18 cellular contexts compared by ENCODE assay signal in the genomic region with DNA sequence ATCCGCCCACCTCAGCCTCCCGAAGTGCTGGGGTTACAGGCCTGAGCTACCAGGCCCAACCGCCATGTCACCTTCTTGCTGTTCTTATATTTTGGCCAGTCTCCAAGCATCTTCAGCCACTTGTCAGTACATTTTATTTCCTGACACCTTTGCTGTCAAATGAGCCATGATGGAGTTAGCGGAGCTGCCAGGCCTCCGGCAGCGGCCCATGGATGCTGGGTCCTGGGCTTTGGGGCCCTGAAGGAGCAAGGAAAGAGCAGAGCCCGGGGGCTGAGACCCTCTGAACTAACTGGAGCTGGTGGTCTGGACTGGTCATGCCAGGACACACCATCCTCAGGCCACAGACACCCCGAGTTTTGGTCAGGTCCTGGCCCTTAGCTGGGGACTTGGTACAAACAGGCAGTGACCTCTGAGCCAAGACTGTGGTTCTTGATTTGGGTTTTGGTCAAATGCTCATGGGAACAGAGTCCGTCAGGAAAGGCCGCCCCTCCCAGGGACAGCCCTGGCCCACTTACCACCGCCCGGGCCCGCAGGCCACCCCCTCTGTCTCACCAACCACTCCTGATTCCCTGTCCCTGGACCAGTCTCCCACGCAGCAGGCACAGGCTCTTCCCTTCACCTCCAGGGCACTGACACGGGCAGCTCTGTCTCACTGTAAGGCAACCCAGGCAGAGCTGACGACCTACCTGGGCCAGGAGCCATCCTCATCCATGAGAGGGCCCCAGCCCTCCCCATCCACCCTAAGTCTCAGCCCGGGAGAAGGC. TPM values are rescaled to one million over a fixed set of nuclear protein-coding genes. Genes with fewer than 3 reads are reported as not detected.
DNase-seq lines count a peak whose midpoint lies in the region; ATAC-seq and TF ChIP-seq lines count a peak whose summit lies in the region.
"Had no signal": no experiment of that assay in that cellular context is flagged by ENCODE, and none has a peak within 500 bp of the region (broad histone marks: within the 10 kb centered on the region; RNA-seq: fewer than 3 reads in every experiment).

No MANE protein-coding gene starts in this region.

- peaks cover 0 to 4% (median 3%) of the 10 kb centered on the region in 3 donors for H3K27me3 Mint-ChIP-seq in CD14-positive monocyte (ENCODE audit: low read depth in 3 of 3)
- peaks cover 3% of the 10 kb centered on the region for H3K27me3 Mint-ChIP-seq in dendritic cell treated with granulocyte-macrophage colony-stimulating factor and Interleukin-4, amounts not matched to agents 40 ng/mL and 50 ng/mL, for 4 days
- no peaks in the 10 kb centered on the region for H3K27me3 Mint-ChIP-seq in activated CD8-positive, alpha-beta T cell treated with anti-CD3 and anti-CD28 coated beads, Interleukin-2, amount 10 ng/mL, durations not matched to agents 7 days and 5 days (ENCODE audit: low read depth)
- H3K27me3 Mint-ChIP-seq in osteocyte (ENCODE audit: unreplicated experiment) = peaks cover under 1% of the 10 kb centered on the region

- H3K18ac ChIP-seq in trophoblast cell (ENCODE audit: low read length) = no peak overlapping the region

- H2AFZ ChIP-seq in trophoblast cell (ENCODE audit: insufficient read depth, low read length, poor library complexity) (no peak overlapping the region), hepatocyte (no peak overlapping the region)
- H2AFZ ChIP-seq: PC-9 had no signal

- H4K8ac ChIP-seq in trophoblast cell (ENCODE audit: low read depth, low read length) = no peak overlapping the region

- H3K36me3 Mint-ChIP-seq in CD14-positive monocyte (no peaks in the 10 kb centered on the region), osteocyte (ENCODE audit: unreplicated experiment) (no peaks in the 10 kb centered on the region)
- no peaks in the 10 kb centered on the region for H3K36me3 Mint-ChIP-seq in dendritic cell treated with granulocyte-macrophage colony-stimulating factor and Interleukin-4, amounts not matched to agents 40 ng/mL and 50 ng/mL, for 4 days (ENCODE audit: low read depth)
- no peaks in the 10 kb centered on the region for H3K36me3 Mint-ChIP-seq in activated CD8-positive, alpha-beta T cell treated with anti-CD3 and anti-CD28 coated beads, Interleukin-2, amount 10 ng/mL, durations not matched to agents 7 days and 5 days (ENCODE audit: low read depth)

- peak overlapping the region; percentile 5 for H2AK5ac ChIP-seq in trophoblast cell (ENCODE audit: low read length)

- no peaks in the 10 kb centered on the region for H3K9me3 Mint-ChIP-seq in CD14-positive monocyte
- H3K9me3 Mint-ChIP-seq in dendritic cell treated with granulocyte-macrophage colony-stimulating factor and Interleukin-4, amounts not matched to agents 40 ng/mL and 50 ng/mL, for 4 days = no peaks in the 10 kb centered on the region
- H3K9me3 Mint-ChIP-seq in activated CD8-positive, alpha-beta T cell treated with anti-CD3 and anti-CD28 coated beads, Interleukin-2, amount 10 ng/mL, durations not matched to agents 7 days and 5 days (ENCODE audit: insufficient read depth) = no peaks in the 10 kb centered on the region
- H3K9me3 Mint-ChIP-seq in osteocyte (ENCODE audit: unreplicated experiment) = no peaks in the 10 kb centered on the region

- H4K91ac ChIP-seq in trophoblast cell (ENCODE audit: low read depth, low read length) = peak overlapping the region; percentile 49

- H3K23ac ChIP-seq in trophoblast cell (ENCODE audit: low read length) = no peak overlapping the region

- intact Hi-C loops in CD14-positive monocyte (cut with micrococcal nuclease) = no loop called here
- intact Hi-C loops in dendritic cell treated with granulocyte-macrophage colony-stimulating factor and Interleukin-4, amounts not matched to agents 40 ng/mL and 50 ng/mL, for 4 days (cut with micrococcal nuclease) = no loop called here

- CTCF ChIA-PET in activated CD8-positive, alpha-beta T cell treated with anti-CD3 and anti-CD28 coated beads, Interleukin-2, amount 10 ng/mL, durations not matched to agents 7 days and 5 days (lab: Charles Lee) = no interaction called here

- POLR2A ChIA-PET in activated CD8-positive, alpha-beta T cell treated with anti-CD3 and anti-CD28 coated beads, Interleukin-2, amount 10 ng/mL, durations not matched to agents 7 days and 5 days (lab: Charles Lee) = no interaction called here

- no peaks in the 10 kb centered on the region for H4K20me1 ChIP-seq in hepatocyte (ENCODE audit: insufficient read depth, poor library complexity, severe bottlenecking)

- no peaks in the 10 kb centered on the region for H3K79me2 ChIP-seq in trophoblast cell (ENCODE audit: control insufficient read depth, insufficient read depth, low read length, poor library complexity)
- H3K79me2 ChIP-seq in hepatocyte = no peaks in the 10 kb centered on the region

- no peak overlapping the region for H4K12ac ChIP-seq in trophoblast cell (ENCODE audit: low read depth, low read length)

- peak overlapping the region; percentile 5 for H2BK5ac ChIP-seq in trophoblast cell (ENCODE audit: low read depth, low read length, poor library complexity)

- H3K36me3 ChIP-seq in trophoblast cell (ENCODE audit: control insufficient read depth in 1 of 2, insufficient read depth in 2 of 2, low read length in 2 of 2) = no peaks in the 10 kb centered on the region
- H3K36me3 ChIP-seq in hepatocyte (replicated peaks; ENCODE audit: insufficient read depth, low read depth) = no peaks in the 10 kb centered on the region

- H3K14ac ChIP-seq in trophoblast cell (ENCODE audit: low read length) = no peak overlapping the region

- no peak overlapping the region for H3K4me2 ChIP-seq in trophoblast cell (ENCODE audit: low read length)
- H3K4me2 ChIP-seq in hepatocyte = no peak overlapping the region
- H3K4me2 ChIP-seq: PC-9 had no signal

- no CpG with 5 or more reads among the region's 17 CpGs for WGBS in trophoblast cell (ENCODE audit: extremely low coverage, insufficient coverage, insufficient read length)
- WGBS in hepatocyte (ENCODE audit: low lambda C conversion rate, missing lambda C conversion rate) = 93% methylated on average over 17 of the region's 17 CpGs

- H3K4me3 ChIP-seq in trophoblast cell (ENCODE audit: low read depth, low read length) (no peak overlapping the region), hepatocyte (no peak overlapping the region)
- H3K4me3 ChIP-seq: PC-9 had no signal

- H3K4me3 Mint-ChIP-seq in CD14-positive monocyte (no peak overlapping the region), osteocyte (ENCODE audit: unreplicated experiment) (no peak overlapping the region)
- H3K4me3 Mint-ChIP-seq in dendritic cell treated with granulocyte-macrophage colony-stimulating factor and Interleukin-4, amounts not matched to agents 40 ng/mL and 50 ng/mL, for 4 days = no peak overlapping the region
- H3K4me3 Mint-ChIP-seq in activated CD8-positive, alpha-beta T cell treated with anti-CD3 and anti-CD28 coated beads, Interleukin-2, amount 10 ng/mL, durations not matched to agents 7 days and 5 days = no peak overlapping the region

- peaks cover 2% of the 10 kb centered on the region for H3K4me1 Mint-ChIP-seq in CD14-positive monocyte
- peaks cover 15% of the 10 kb centered on the region for H3K4me1 Mint-ChIP-seq in dendritic cell treated with granulocyte-macrophage colony-stimulating factor and Interleukin-4, amounts not matched to agents 40 ng/mL and 50 ng/mL, for 4 days (ENCODE audit: low read depth)
- H3K4me1 Mint-ChIP-seq in activated CD8-positive, alpha-beta T cell treated with anti-CD3 and anti-CD28 coated beads, Interleukin-2, amount 10 ng/mL, durations not matched to agents 7 days and 5 days (ENCODE audit: low read depth) = no peaks in the 10 kb centered on the region
- no peaks in the 10 kb centered on the region for H3K4me1 Mint-ChIP-seq in osteocyte (ENCODE audit: unreplicated experiment)

- H3K79me1 ChIP-seq in trophoblast cell (ENCODE audit: low read length) = peaks cover 2% of the 10 kb centered on the region

- no peaks in the 10 kb centered on the region for H3K9me2 ChIP-seq in hepatocyte (replicated peaks; ENCODE audit: insufficient read depth)

- TF ChIP-seq CTCF in CD14-positive monocyte (IDR thresholded peaks at IDR 0.05) = no peak
- no peak for TF ChIP-seq CTCF in hepatocyte (IDR thresholded peaks at IDR 0.05; ENCODE audit: poor library complexity)
- TF ChIP-seq CTCF in osteocyte (IDR thresholded peaks at IDR 0.05) = no peak

- H3K27ac Mint-ChIP-seq in CD14-positive monocyte (no peak overlapping the region), osteocyte (ENCODE audit: unreplicated experiment) (no peak overlapping the region)
- peak overlapping the region; percentile 50 for H3K27ac Mint-ChIP-seq in dendritic cell treated with granulocyte-macrophage colony-stimulating factor and Interleukin-4, amounts not matched to agents 40 ng/mL and 50 ng/mL, for 4 days
- H3K27ac Mint-ChIP-seq in activated CD8-positive, alpha-beta T cell treated with anti-CD3 and anti-CD28 coated beads, Interleukin-2, amount 10 ng/mL, durations not matched to agents 7 days and 5 days = no peak overlapping the region

- no peak overlapping the region for H3K27ac ChIP-seq in trophoblast cell (ENCODE audit: low read depth, low read length)
- no peak overlapping the region for H3K27ac ChIP-seq in hepatocyte
- H3K27ac ChIP-seq: C4-2B, PC-9 had no signal

- no peak overlapping the region for H3K9ac ChIP-seq in trophoblast cell (ENCODE audit: low read length)

- H3K4ac ChIP-seq in trophoblast cell (ENCODE audit: low read depth, low read length) = no peak overlapping the region

- DNase-seq in NCI-H2171 treated with DMSO at 0.1 percent for 48 hours (lab: John Stamatoyannopoulos, UW) = peak; percentile 32
- DNase-seq in NCI-H2171 (lab: John Stamatoyannopoulos, UW) = no peak
- DNase-seq in CD14-positive monocyte (ENCODE audit: low spot score) = peak; percentile 37
- no peak for DNase-seq in trophoblast cell
- no peak for DNase-seq in activated CD8-positive, alpha-beta T cell treated with anti-CD3 and anti-CD28 coated beads, Interleukin-2, amount 10 ng/mL, durations not matched to agents 7 days and 5 days
- no peak for DNase-seq in hepatocyte (ENCODE audit: low spot score)
- DNase-seq in osteocyte (ENCODE audit: extremely low spot score, unreplicated experiment) = no peak
- DNase-seq: 8988T, HCEC 1CT, NCI-H1436, NCI-H2081, NCI-H226, PC-9 had no signal

- H3K4me1 ChIP-seq in trophoblast cell (ENCODE audit: control insufficient read depth in 1 of 2, insufficient read depth in 2 of 2, low read length in 2 of 2) = peaks cover 3 to 9% of the 10 kb centered on the region in 2 experiments
- H3K4me1 ChIP-seq in hepatocyte (ENCODE audit: insufficient read depth) = no peaks in the 10 kb centered on the region
- H3K4me1 ChIP-seq: Caco-2 had no signal

- peak overlapping the region; percentile 21 for H2BK120ac ChIP-seq in trophoblast cell (ENCODE audit: insufficient read depth, low read length, poor library complexity)

- peaks cover 4% of the 10 kb centered on the region for H3K9me3 ChIP-seq in trophoblast cell (ENCODE audit: insufficient read depth, low read depth, low read length)
- no peaks in the 10 kb centered on the region for H3K9me3 ChIP-seq in hepatocyte (ENCODE audit: low read depth)
- H3K9me3 ChIP-seq: Caco-2 had no signal

- ATAC-seq in activated CD8-positive, alpha-beta T cell treated with anti-CD3 and anti-CD28 coated beads, Interleukin-2, amount 10 ng/mL, durations not matched to agents 7 days and 5 days = no peak
- ATAC-seq: Right ventricle myocardium inferior had no signal

- peak overlapping the region; percentile 61 for H2BK12ac ChIP-seq in trophoblast cell (ENCODE audit: low read length)

- H3K27me3 ChIP-seq in trophoblast cell (ENCODE audit: insufficient read depth, low read length) (no peaks in the 10 kb centered on the region), hepatocyte (no peaks in the 10 kb centered on the region)

RNA-seq across cellular contexts. Expression of gene TNFRSF13B, which starts 42.0 kb away (rescaled TPM):
- polyA plus RNA-seq in CD14-positive monocyte (under 1 TPM in 1 of 2 donors, not detected in 1; 0.47 TPM), hepatocyte (not detected in 2 replicates)
- polyA plus RNA-seq in trophoblast cell (2013) = not detected in 2 replicates
- not detected for total RNA-seq in activated CD8-positive, alpha-beta T cell treated with anti-CD3 and anti-CD28 coated beads, Interleukin-2, amount 10 ng/mL, durations not matched to agents 7 days and 5 days
- total RNA-seq in hepatocyte (not detected in 2 replicates), osteocyte (not detected in 2 replicates)
- total RNA-seq: Caco-2, HT1080, PC-9, Right ventricle myocardium inferior had no signal

Comparison
In these comparisons a context has a peak if more than half of its experiments do, and no peak if none do; other contexts are left out.
1. DNase-seq: peak in NCI-H2171 treated with DMSO at 0.1 percent for 48 hours (single experiment) and CD14-positive monocyte (single experiment); none in NCI-H2171 (single experiment), trophoblast cell (0 of 2), activated CD8-positive, alpha-beta T cell treated with anti-CD3 and anti-CD28 coated beads, Interleukin-2, amount 10 ng/mL, durations not matched to agents 7 days and 5 days (single experiment), hepatocyte (single experiment) and osteocyte (single experiment).